21 cellular contexts compared by ENCODE assay signal in the genomic region with DNA sequence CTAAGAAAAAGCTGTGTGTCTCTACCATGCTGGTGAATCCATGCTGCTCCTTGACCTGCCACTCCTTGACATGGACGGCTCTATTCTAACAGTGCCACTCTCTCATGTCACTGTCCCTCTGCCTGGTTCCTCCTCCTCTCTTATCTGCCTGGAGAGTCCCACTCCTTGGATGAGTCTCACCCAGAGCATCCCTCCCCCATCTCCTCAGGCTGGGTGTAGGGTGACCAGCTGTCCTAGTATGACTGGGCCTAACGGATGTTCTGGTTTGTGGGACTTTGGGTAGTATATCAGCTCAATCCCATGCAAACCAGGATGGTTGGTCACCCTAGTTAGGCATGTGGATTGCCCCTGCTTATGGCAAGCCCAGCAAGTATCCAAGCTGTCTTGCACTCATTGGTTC. TPM values are rescaled to one million over a fixed set of nuclear protein-coding genes. Genes with fewer than 3 reads are reported as not detected.
DNase-seq lines count a peak whose midpoint lies in the region; ATAC-seq and TF ChIP-seq lines count a peak whose summit lies in the region.
"Had no signal": no experiment of that assay in that cellular context is flagged by ENCODE, and none has a peak within 500 bp of the region (broad histone marks: within the 10 kb centered on the region; RNA-seq: fewer than 3 reads in every experiment).

No MANE protein-coding gene starts in this region.

- no peaks in the 10 kb centered on the region for H4K20me1 ChIP-seq in BLaER1
- H4K20me1 ChIP-seq in IMR-90 (ENCODE audit: insufficient read depth, low read length), result no peaks in the 10 kb centered on the region

- H4K8ac ChIP-seq in IMR-90 (ENCODE audit: low read depth in 2 of 2, low read length in 2 of 2), result no peak overlapping the region

- peaks cover 53% of the 10 kb centered on the region for H3K4me1 Mint-ChIP-seq in activated T-helper 1 cell treated with anti-CD3 and anti-CD28 coated beads, Interleukin-12 subunit alpha, Interleukin-12 subunit beta, Interleukin-2, Interleukin-4 antibody, amounts not matched to agents 30 ng/mL and 10 ng/mL and 1 ng/mL, durations not matched to agents 14 hours and 24 hours and 36 hours (ENCODE audit: low read depth)

- TF ChIP-seq CTCF in IMR-90 (conservative IDR thresholded peaks at IDR 0.05; ENCODE audit: low read depth, low read length), result no peak
- no peak for TF ChIP-seq CTCF in Peyer's patch (IDR thresholded peaks at IDR 0.05)
- TF ChIP-seq CTCF in GM10266 (IDR thresholded peaks at IDR 0.05; ENCODE audit: control insufficient read depth, insufficient read depth, low read depth, missing control alignments), result no peak
- no peak for TF ChIP-seq CTCF in transverse colon (IDR thresholded peaks at IDR 0.05)

- no peak overlapping the region for H4K5ac ChIP-seq in IMR-90 (ENCODE audit: low read depth, low read length)

- no peak overlapping the region for H2BK120ac ChIP-seq in IMR-90 (ENCODE audit: low read depth, low read length)

- no peak overlapping the region for H2BK20ac ChIP-seq in IMR-90 (ENCODE audit: low read depth, low read length)

- H3K9ac ChIP-seq in BLaER1 (no peak overlapping the region), IMR-90 (ENCODE audit: low read depth, low read length) (no peak overlapping the region)

- no peak overlapping the region for H3K23ac ChIP-seq in IMR-90 (ENCODE audit: low read depth, low read length)

- H3K14ac ChIP-seq in IMR-90 (replicated peaks; ENCODE audit: low read depth, low read length), result no peak overlapping the region

- H2AK5ac ChIP-seq in IMR-90 (ENCODE audit: low read depth, low read length), result peak overlapping the region; percentile 6; the same call in 1 of the 2 replicates

- in situ Hi-C loops in IMR-90 (cut with MboI; ENCODE audit: low sequenced_read_pairs), result no loop called here
- in situ Hi-C loops in transverse colon (cut with MboI; ENCODE audit: low pct_ligation_motif_present in 1 of 4, low pct_unique_long_range_greater_than_20kb in 1 of 4, low sequenced_read_pairs in 3 of 4), result no loop called here

- peaks cover 10% of the 10 kb centered on the region for H3K36me3 Mint-ChIP-seq in activated T-helper 1 cell treated with anti-CD3 and anti-CD28 coated beads, Interleukin-12 subunit alpha, Interleukin-12 subunit beta, Interleukin-2, Interleukin-4 antibody, amounts not matched to agents 30 ng/mL and 10 ng/mL and 1 ng/mL, durations not matched to agents 14 hours and 24 hours and 36 hours (ENCODE audit: low read depth)
- H3K36me3 Mint-ChIP-seq: memory B cell had no signal

- intact Hi-C loops in IMR-90 (cut with micrococcal nuclease), result no loop called here
- intact Hi-C loops in activated T-helper 1 cell treated with anti-CD3 and anti-CD28 coated beads, Interleukin-12 subunit alpha, Interleukin-12 subunit beta, Interleukin-2, Interleukin-4 antibody, amounts not matched to agents 30 ng/mL and 10 ng/mL and 1 ng/mL, durations not matched to agents 14 hours and 24 hours and 36 hours (cut with micrococcal nuclease), result loop anchor here (5.0 kb wide), 1 partner anchor 34 kb away; no protein-coding TSS in a partner anchor
- intact Hi-C loops in aorta (cut with DNase I), result no loop called here
- intact Hi-C loops in transverse colon (cut with DNase I; ENCODE audit: low total_unique reads), result no loop called here

- H2AK9ac ChIP-seq in IMR-90 (replicated peaks; ENCODE audit: low read depth, low read length, poor library complexity), result no peak overlapping the region

- no peaks in the 10 kb centered on the region for H3K79me1 ChIP-seq in IMR-90 (ENCODE audit: low read depth in 1 of 2, low read length in 2 of 2)

- ATAC-seq in IMR-90 (ENCODE audit: low read depth) (no peak), aorta (ENCODE audit: low FRiP score) (no peak)
- ATAC-seq: gastroesophageal sphincter had no signal

- H3K9me3 Mint-ChIP-seq in activated T-helper 1 cell treated with anti-CD3 and anti-CD28 coated beads, Interleukin-12 subunit alpha, Interleukin-12 subunit beta, Interleukin-2, Interleukin-4 antibody, amounts not matched to agents 30 ng/mL and 10 ng/mL and 1 ng/mL, durations not matched to agents 14 hours and 24 hours and 36 hours, result peaks cover 21% of the 10 kb centered on the region

- H3K27ac ChIP-seq in BLaER1, result peak overlapping the region; percentile 84
- no peak overlapping the region for H3K27ac ChIP-seq in IMR-90 (ENCODE audit: insufficient read depth, low read length)
- H3K27ac ChIP-seq in aorta (ENCODE audit: low read depth in 1 of 2, low read length in 2 of 2), result no peak overlapping the region
- no peak overlapping the region for H3K27ac ChIP-seq in Peyer's patch
- no peak overlapping the region for H3K27ac ChIP-seq in transverse colon
- H3K27ac ChIP-seq: ascending aorta, gastroesophageal sphincter, prostate gland had no signal

- H2BK15ac ChIP-seq in IMR-90 (ENCODE audit: low read depth, low read length), result peak overlapping the region; percentile 2; the same call in 1 of the 3 replicates

- H3K36me3 ChIP-seq in BLaER1, result peaks cover 20% of the 10 kb centered on the region
- no peaks in the 10 kb centered on the region for H3K36me3 ChIP-seq in IMR-90 (ENCODE audit: control insufficient read depth, insufficient read depth, low read length)
- no peaks in the 10 kb centered on the region for H3K36me3 ChIP-seq in aorta (ENCODE audit: control insufficient read depth in 1 of 2, insufficient read depth in 2 of 2, low read length in 1 of 2)
- no peaks in the 10 kb centered on the region for H3K36me3 ChIP-seq in Peyer's patch
- H3K36me3 ChIP-seq in transverse colon, result no peaks in the 10 kb centered on the region
- H3K36me3 ChIP-seq: ascending aorta, gastroesophageal sphincter, prostate gland had no signal

- H3K9me1 ChIP-seq in IMR-90 (ENCODE audit: insufficient read depth, low read length), result no peaks in the 10 kb centered on the region; the same call in 1 of the 2 replicates

- dilution Hi-C loops in IMR-90 (cut with HindIII; ENCODE audit: low sequenced_read_pairs, unreplicated experiment), result no loop called here

- H3K4me3 ChIP-seq in BLaER1, result no peak overlapping the region
- no peak overlapping the region for H3K4me3 ChIP-seq in IMR-90 (ENCODE audit: insufficient read depth, low read depth, low read length)
- no peak overlapping the region for H3K4me3 ChIP-seq in aorta (ENCODE audit: low read length in 2 of 2)
- H3K4me3 ChIP-seq in Peyer's patch, result no peak overlapping the region
- no peak overlapping the region for H3K4me3 ChIP-seq in transverse colon
- H3K4me3 ChIP-seq: ascending aorta, gastroesophageal sphincter, prostate gland had no signal

- DNase-seq in IMR-90, result no peak
- DNase-seq in activated T-helper 1 cell treated with anti-CD3 and anti-CD28 coated beads, Interleukin-12 subunit alpha, Interleukin-12 subunit beta, Interleukin-2, Interleukin-4 antibody, amounts not matched to agents 30 ng/mL and 10 ng/mL and 1 ng/mL, durations not matched to agents 14 hours and 24 hours and 36 hours (ENCODE audit: low spot score), result no peak
- DNase-seq in myocyte (ENCODE audit: low read depth), result peak; percentile 95
- DNase-seq in aorta, result no peak
- no peak for DNase-seq in Peyer's patch
- DNase-seq in GM10266 (ENCODE audit: extremely low spot score), result no peak
- DNase-seq in transverse colon, result no peak
- DNase-seq: ACHN; activated effector memory CD4-positive, alpha-beta T cell treated with anti-CD3 and anti-CD28 coated beads, Interleukin-2, amount 50 U/mL, for 16 hours; cerebellar nuclear complex; effector CD4-positive, alpha-beta T cell; NCI-H526; SHP77 treated with DMSO at 0.1 percent for 48 hours; stimulated activated CD4-positive, alpha-beta T cell treated with anti-CD3 and anti-CD28 coated beads, Interleukin-2, amount 100 ng/mL, for 48 hours had no signal

- WGBS in IMR-90 (ENCODE audit: extremely low coverage in 2 of 2, insufficient read length in 1 of 2), 2 experiments, result 100% methylated on average over 1 of the region's 2 CpGs; no CpG with 5 or more reads in 1 of the 2 experiments
- WGBS in aorta, 2 donors, result 96 to 100% methylated on average over 2 of the region's 2 CpGs
- WGBS in transverse colon (ENCODE audit: low coverage in 1 of 2), 2 donors, result 72% methylated on average over 2 of the region's 2 CpGs; no CpG with 5 or more reads in 1 of the 2 donors

- H3K27me3 ChIP-seq in BLaER1 (no peaks in the 10 kb centered on the region), IMR-90 (ENCODE audit: control insufficient read depth, insufficient read depth, low read length) (no peaks in the 10 kb centered on the region), aorta (ENCODE audit: control insufficient read depth in 1 of 2, insufficient read depth in 2 of 2, low read length in 1 of 2) (no peaks in the 10 kb centered on the region), Peyer's patch (no peaks in the 10 kb centered on the region), transverse colon (no peaks in the 10 kb centered on the region)
- H3K27me3 ChIP-seq: ascending aorta, gastroesophageal sphincter had no signal

- no TSS peak for BruUV-seq in IMR-90 (replicated peaks; lab: Mats Ljungman, UMichigan)

- no peak overlapping the region for H3K4ac ChIP-seq in IMR-90 (ENCODE audit: low read depth, low read length)

- no peak overlapping the region for H3K4me3 Mint-ChIP-seq in activated T-helper 1 cell treated with anti-CD3 and anti-CD28 coated beads, Interleukin-12 subunit alpha, Interleukin-12 subunit beta, Interleukin-2, Interleukin-4 antibody, amounts not matched to agents 30 ng/mL and 10 ng/mL and 1 ng/mL, durations not matched to agents 14 hours and 24 hours and 36 hours
- H3K4me3 Mint-ChIP-seq: memory B cell had no signal

- peaks cover 47% of the 10 kb centered on the region for H3K9me3 ChIP-seq in BLaER1
- peaks cover 11% of the 10 kb centered on the region for H3K9me3 ChIP-seq in IMR-90 (ENCODE audit: control insufficient read depth, insufficient read depth, low read length)
- H3K9me3 ChIP-seq in aorta (ENCODE audit: control insufficient read depth, low read length), result no peaks in the 10 kb centered on the region
- H3K9me3 ChIP-seq in Peyer's patch, result peaks cover 0 to 4% (median 0%) of the 10 kb centered on the region in 4 donors
- peaks cover 0 to 6% of the 10 kb centered on the region in 2 donors for H3K9me3 ChIP-seq in transverse colon
- H3K9me3 ChIP-seq: prostate gland had no signal

- TF ChIP-seq RAD21 in IMR-90 (IDR thresholded peaks at IDR 0.05; ENCODE audit: low read length), result no peak

- no peak for TF ChIP-seq EP300 in transverse colon (IDR thresholded peaks at IDR 0.05; ENCODE audit: low read depth)

- H2AFZ ChIP-seq in IMR-90 (replicated peaks; ENCODE audit: low read length, poor library complexity), result no peak overlapping the region

- no peak overlapping the region for H4K91ac ChIP-seq in IMR-90 (ENCODE audit: insufficient read depth, low read depth, low read length)

- H3K18ac ChIP-seq in IMR-90 (ENCODE audit: low read depth, low read length), result no peak overlapping the region

- CTCF ChIA-PET in IMR-90 (lab: Yijun Ruan, JAX), result no interaction called here

- H3K27me3 Mint-ChIP-seq in activated T-helper 1 cell treated with anti-CD3 and anti-CD28 coated beads, Interleukin-12 subunit alpha, Interleukin-12 subunit beta, Interleukin-2, Interleukin-4 antibody, amounts not matched to agents 30 ng/mL and 10 ng/mL and 1 ng/mL, durations not matched to agents 14 hours and 24 hours and 36 hours (ENCODE audit: insufficient read depth), result no peaks in the 10 kb centered on the region

- no peak for TF ChIP-seq POLR2A in IMR-90 (IDR thresholded peaks at IDR 0.05; ENCODE audit: low read depth, low read length)
- TF ChIP-seq POLR2A in Peyer's patch (IDR thresholded peaks at IDR 0.05), result no peak
- no peak for TF ChIP-seq POLR2A in transverse colon (IDR thresholded peaks at IDR 0.05)

- POLR2A ChIA-PET in IMR-90 (lab: Charles Lee; ENCODE audit: unreplicated experiment), result no interaction called here

- no peak overlapping the region for H3K56ac ChIP-seq in IMR-90 (ENCODE audit: extremely low read depth, insufficient read depth, low read length)

- H3K4me1 ChIP-seq in BLaER1, result peaks cover 83% of the 10 kb centered on the region
- H3K4me1 ChIP-seq in IMR-90 (ENCODE audit: control insufficient read depth, insufficient read depth, low read length), result peaks cover 2% of the 10 kb centered on the region; the same call in 1 of the 2 replicates
- no peaks in the 10 kb centered on the region for H3K4me1 ChIP-seq in aorta (ENCODE audit: control insufficient read depth in 1 of 2, insufficient read depth in 2 of 2, low read length in 2 of 2)
- no peaks in the 10 kb centered on the region for H3K4me1 ChIP-seq in Peyer's patch
- peaks cover 0 to 3% (median 0%) of the 10 kb centered on the region in 4 donors for H3K4me1 ChIP-seq in transverse colon
- H3K4me1 ChIP-seq: gastroesophageal sphincter, prostate gland had no signal

- H2BK5ac ChIP-seq in IMR-90 (ENCODE audit: low read depth, low read length, poor library complexity, severe bottlenecking), result no peak overlapping the region

- peak overlapping the region; percentile 85 for H3K4me2 ChIP-seq in BLaER1
- H3K4me2 ChIP-seq in IMR-90 (ENCODE audit: low read depth, low read length), result no peak overlapping the region

- peak overlapping the region; percentile 99 for H3K27ac Mint-ChIP-seq in activated T-helper 1 cell treated with anti-CD3 and anti-CD28 coated beads, Interleukin-12 subunit alpha, Interleukin-12 subunit beta, Interleukin-2, Interleukin-4 antibody, amounts not matched to agents 30 ng/mL and 10 ng/mL and 1 ng/mL, durations not matched to agents 14 hours and 24 hours and 36 hours
- H3K27ac Mint-ChIP-seq: memory B cell had no signal

RNA-seq across cellular contexts. Expression of a gene that starts 54.3 kb away (rescaled TPM):
- total RNA-seq in IMR-90 (2012; rRNA removed) (under 0.01 TPM in 1 of 2 replicates, not detected in the other), myocyte (1.0 and 1.2 TPM in 2 replicates), aorta (under 1 TPM; 0.52 to 0.93 TPM), Peyer's patch (1 to 10 TPM in 2 of 4 donors, under 1 TPM in 1, not detected in 1; 0.40 to 8.9 (median 1.0) TPM), transverse colon (1 to 10 TPM in 2 of 4 donors, under 1 TPM in 1, not detected in 1; 0.48 to 8.2 (median 2.6) TPM)
- polyA plus RNA-seq in IMR-90 (2012; rRNA removed) (0.07 and 0.14 TPM in 2 replicates), aorta (under 1 TPM in 1 of 2 donors, not detected in 1; 0.38 TPM)
- polyA plus RNA-seq in IMR-90 (2012; cell fraction: cytosol; rRNA removed), result 0.05 and 0.19 TPM in 2 replicates
- 0.12 TPM in 1 of 2 replicates, not detected in the other for polyA plus RNA-seq in IMR-90 (2012; cell fraction: nucleus; rRNA removed; ENCODE audit: low replicate concordance)
- total RNA-seq in activated T-helper 1 cell treated with anti-CD3 and anti-CD28 coated beads, Interleukin-12 subunit alpha, Interleukin-12 subunit beta, Interleukin-2, Interleukin-4 antibody, amounts not matched to agents 30 ng/mL and 10 ng/mL and 1 ng/mL, durations not matched to agents 14 hours and 24 hours and 36 hours, result 0.62 and 0.69 TPM in 2 replicates
- 9.3 TPM for polyA plus RNA-seq in myocyte (2012)
- total RNA-seq: ascending aorta, esophagus mucosa, HT-29 had no signal
